8 cellular contexts compared by ENCODE assay signal in the genomic region with DNA sequence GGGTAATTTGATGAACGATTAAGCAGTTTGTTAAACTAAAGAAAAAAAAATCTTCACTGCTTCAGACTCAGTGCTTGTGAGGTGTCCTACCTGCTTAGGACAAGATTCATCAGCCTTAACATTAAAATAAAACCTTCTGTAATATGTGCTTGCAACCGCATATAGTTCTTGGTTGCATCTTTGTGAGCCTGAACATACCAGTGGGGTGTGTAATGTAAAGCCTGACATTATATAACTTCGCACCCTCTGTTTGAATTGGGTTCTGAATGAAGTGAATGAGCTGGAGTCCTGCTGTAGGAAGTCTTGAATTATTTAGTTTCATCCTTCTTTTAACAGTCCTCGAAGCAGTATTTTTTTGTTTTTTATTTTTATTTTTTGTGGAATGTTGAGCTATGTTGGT. TPM values are rescaled to one million over a fixed set of nuclear protein-coding genes. Genes with fewer than 3 reads are reported as not detected.
DNase-seq lines count a peak whose midpoint lies in the region; ATAC-seq and TF ChIP-seq lines count a peak whose summit lies in the region.

No MANE protein-coding gene starts in this region.

- H3K9me3 ChIP-seq in iPS-18a (ENCODE audit: control insufficient read depth, low read depth, low read length) (peaks cover 14% of the 10 kb centered on the region), thoracic aorta (no peaks in the 10 kb centered on the region), aorta (ENCODE audit: control insufficient read depth, low read length) (no peaks in the 10 kb centered on the region)

- H3K27ac Mint-ChIP-seq in activated T-cell treated with anti-CD3 and anti-CD28 coated beads, Interleukin-2, amount 50 U/mL, for 72 hours = peak overlapping the region; percentile 70
- H3K27ac Mint-ChIP-seq in activated CD8-positive, alpha-beta T cell treated with anti-CD3 and anti-CD28 coated beads for 36 hours = no peak overlapping the region

- no peaks in the 10 kb centered on the region for H3K27me3 Mint-ChIP-seq in activated T-cell treated with anti-CD3 and anti-CD28 coated beads, Interleukin-2, amount 50 U/mL, for 72 hours (ENCODE audit: low read depth)
- no peaks in the 10 kb centered on the region for H3K27me3 Mint-ChIP-seq in activated CD8-positive, alpha-beta T cell treated with anti-CD3 and anti-CD28 coated beads for 36 hours

- TF ChIP-seq CTCF in activated CD8-positive, alpha-beta T cell treated with anti-CD3 and anti-CD28 coated beads for 36 hours (IDR thresholded peaks at IDR 0.05) = no peak
- no peak for TF ChIP-seq CTCF in thoracic aorta (IDR thresholded peaks at IDR 0.05)

- 11 to 42% methylated on average over 4 of the region's 4 CpGs for WGBS in aorta, 2 donors

- DNase-seq in activated T-cell treated with anti-CD3 and anti-CD28 coated beads, Interleukin-2, amount 50 U/mL, for 72 hours = no peak
- no peak for DNase-seq in activated T-cell treated with anti-CD3 and anti-CD28 coated beads, Interleukin-2, amount 50 U/mL, for 48 hours
- DNase-seq in activated CD8-positive, alpha-beta T cell treated with anti-CD3 and anti-CD28 coated beads for 36 hours = no peak
- DNase-seq in thoracic aorta (ENCODE audit: low spot score) = no peak
- DNase-seq in aorta = no peak
- no peak for DNase-seq in globus pallidus (ENCODE audit: low spot score)

- no peaks in the 10 kb centered on the region for H3K36me3 ChIP-seq in iPS-18a (ENCODE audit: control insufficient read depth, low read depth, low read length)
- H3K36me3 ChIP-seq in thoracic aorta = no peaks in the 10 kb centered on the region
- no peaks in the 10 kb centered on the region for H3K36me3 ChIP-seq in aorta (ENCODE audit: control insufficient read depth in 1 of 2, insufficient read depth in 2 of 2, low read length in 1 of 2)

- peak overlapping the region; percentile 83 to 98 for H3K4me3 Mint-ChIP-seq in activated T-cell treated with anti-CD3 and anti-CD28 coated beads, Interleukin-2, amount 50 U/mL, for 72 hours
- H3K4me3 Mint-ChIP-seq in activated CD8-positive, alpha-beta T cell treated with anti-CD3 and anti-CD28 coated beads for 36 hours = peak overlapping the region; percentile 95

- H3K27ac ChIP-seq in iPS-18a (ENCODE audit: low read length) (no peak overlapping the region), thoracic aorta (no peak overlapping the region), aorta (ENCODE audit: low read depth in 1 of 2, low read length in 2 of 2) (no peak overlapping the region)

- CTCF ChIA-PET in activated CD8-positive, alpha-beta T cell treated with anti-CD3 and anti-CD28 coated beads for 36 hours (lab: Charles Lee) = no interaction called here

- ATAC-seq in activated T-cell treated with anti-CD3 and anti-CD28 coated beads, Interleukin-2, amount 50 U/mL, for 72 hours (replicated peaks in 1 of 2) = no peak
- no peak for ATAC-seq in activated CD8-positive, alpha-beta T cell treated with anti-CD3 and anti-CD28 coated beads for 36 hours
- no peak for ATAC-seq in thoracic aorta (ENCODE audit: insufficient number of reproducible peaks, low FRiP score, low read depth)
- ATAC-seq in aorta (ENCODE audit: low FRiP score) = no peak
- ATAC-seq in GM21717 (IDR thresholded peaks at IDR 0.05; ENCODE audit: unreplicated experiment) = no peak

- H3K4me3 ChIP-seq in iPS-18a (ENCODE audit: low read length) (peak overlapping the region; percentile 68), thoracic aorta (peak overlapping the region; percentile 91), aorta (ENCODE audit: low read length in 2 of 2) (no peak overlapping the region)

- H3K4me1 ChIP-seq in iPS-18a (ENCODE audit: control insufficient read depth, low read depth, low read length) (no peaks in the 10 kb centered on the region), thoracic aorta (ENCODE audit: control insufficient read depth in 1 of 2, low read depth in 2 of 2) (peaks cover 0 to 10% of the 10 kb centered on the region in 2 donors), aorta (ENCODE audit: control insufficient read depth in 1 of 2, insufficient read depth in 2 of 2, low read length in 2 of 2) (no peaks in the 10 kb centered on the region)

- H3K9ac ChIP-seq in iPS-18a (ENCODE audit: low read length) = no peak overlapping the region

- intact Hi-C loops in activated CD8-positive, alpha-beta T cell treated with anti-CD3 and anti-CD28 coated beads for 36 hours (cut with micrococcal nuclease) = loop anchor here (10.0 kb wide), 1 partner anchor 49 kb away; no protein-coding TSS in a partner anchor
- intact Hi-C loops in aorta (cut with DNase I) = loop anchor here (5.0 to 10.0 kb wide), 2 partner anchors 189 to 191 kb away; no protein-coding TSS in a partner anchor

- peaks cover 52% of the 10 kb centered on the region for H3K4me1 Mint-ChIP-seq in activated T-cell treated with anti-CD3 and anti-CD28 coated beads, Interleukin-2, amount 50 U/mL, for 72 hours (ENCODE audit: low read depth)
- H3K4me1 Mint-ChIP-seq in activated CD8-positive, alpha-beta T cell treated with anti-CD3 and anti-CD28 coated beads for 36 hours (ENCODE audit: low read depth) = peaks cover 13% of the 10 kb centered on the region

- no peaks in the 10 kb centered on the region for H3K9me3 Mint-ChIP-seq in activated T-cell treated with anti-CD3 and anti-CD28 coated beads, Interleukin-2, amount 50 U/mL, for 72 hours
- no peaks in the 10 kb centered on the region for H3K9me3 Mint-ChIP-seq in activated CD8-positive, alpha-beta T cell treated with anti-CD3 and anti-CD28 coated beads for 36 hours

- no peaks in the 10 kb centered on the region for H3K27me3 ChIP-seq in iPS-18a (ENCODE audit: control insufficient read depth, insufficient read depth, low read length)
- H3K27me3 ChIP-seq in thoracic aorta (replicated peaks; ENCODE audit: insufficient read depth) = no peaks in the 10 kb centered on the region
- H3K27me3 ChIP-seq in aorta (ENCODE audit: control insufficient read depth in 1 of 2, insufficient read depth in 2 of 2, low read length in 1 of 2) = no peaks in the 10 kb centered on the region

- POLR2A ChIA-PET in activated CD8-positive, alpha-beta T cell treated with anti-CD3 and anti-CD28 coated beads for 36 hours (lab: Charles Lee) = interaction anchor here (0.6 to 1.3 kb wide), 2 partner anchors 10 to 15 kb away, joined by 3 to 5 read pairs; no protein-coding TSS in a partner anchor

- H3K36me3 Mint-ChIP-seq in activated T-cell treated with anti-CD3 and anti-CD28 coated beads, Interleukin-2, amount 50 U/mL, for 72 hours (ENCODE audit: insufficient read depth in 2 of 2) = peaks cover 3 to 19% of the 10 kb centered on the region in 2 donors
- H3K36me3 Mint-ChIP-seq in activated CD8-positive, alpha-beta T cell treated with anti-CD3 and anti-CD28 coated beads for 36 hours (ENCODE audit: low read depth) = peaks cover 12% of the 10 kb centered on the region

RNA-seq across cellular contexts. Expression of gene KDM6A, which starts 3.1 kb away (rescaled TPM):
- total RNA-seq in activated T-cell treated with anti-CD3 and anti-CD28 coated beads, Interleukin-2, amount 50 U/mL, for 72 hours = 10 to 100 TPM; 36.4 to 51.0 TPM
- 10 to 100 TPM; 18.9 to 21.1 TPM for total RNA-seq in activated CD8-positive, alpha-beta T cell treated with anti-CD3 and anti-CD28 coated beads for 36 hours
- total RNA-seq in thoracic aorta (10 to 100 TPM; 18.3 to 26.9 TPM), aorta (10 to 100 TPM; 31.7 to 42.3 TPM)
- polyA plus RNA-seq in aorta = 10 to 100 TPM in 1 of 2 donors, 1 to 10 TPM in 1; 6.3 to 13.3 TPM

RNA-seq across cellular contexts. Expression of gene DUSP21, which starts 32.3 kb away (rescaled TPM):
- not detected for total RNA-seq in activated T-cell treated with anti-CD3 and anti-CD28 coated beads, Interleukin-2, amount 50 U/mL, for 72 hours
- total RNA-seq in activated CD8-positive, alpha-beta T cell treated with anti-CD3 and anti-CD28 coated beads for 36 hours = not detected
- total RNA-seq in thoracic aorta (not detected), aorta (not detected)
- polyA plus RNA-seq in aorta = not detected

Comparison
In these comparisons a context has a peak if more than half of its experiments do, and no peak if none do; other contexts are left out.
1. H3K4me3 ChIP-seq: peak in iPS-18a (single experiment) and thoracic aorta (single experiment); none in aorta (0 of 2).